In the genomic region with DNA sequence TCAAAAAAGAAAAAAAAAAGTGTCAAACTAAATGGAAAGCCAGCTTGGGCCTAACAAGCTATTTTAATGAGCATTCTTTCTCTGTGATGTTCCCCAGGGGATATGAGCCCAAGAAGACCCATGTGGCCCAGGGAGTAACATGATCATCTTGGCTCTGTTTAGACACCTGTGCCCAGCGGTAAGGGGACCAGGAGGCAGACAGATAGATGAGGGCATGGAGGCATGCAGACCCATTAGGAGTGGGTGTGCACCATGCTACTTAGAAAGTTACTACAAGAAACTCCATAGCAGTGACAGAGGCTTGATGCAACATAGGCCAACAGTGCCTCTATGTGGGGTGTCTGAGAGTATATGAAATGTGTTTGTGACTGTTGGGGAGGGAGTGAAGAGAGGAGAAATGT, we compare ENCODE assay signal across 9 cellular contexts. TPM values are rescaled to one million over a fixed set of nuclear protein-coding genes. Genes with fewer than 3 reads are reported as not detected.
DNase-seq lines count a peak whose midpoint lies in the region; ATAC-seq and TF ChIP-seq lines count a peak whose summit lies in the region.
"Had no signal": no experiment of that assay in that cellular context is flagged by ENCODE, and none has a peak within 500 bp of the region (broad histone marks: within the 10 kb centered on the region; RNA-seq: fewer than 3 reads in every experiment).

No MANE protein-coding gene starts in this region.

- no peak for ATAC-seq in activated T-helper 17 cell treated with anti-CD3 and anti-CD28 coated beads, Interleukin-2, amount 50 U/mL, for 72 hours (replicated peaks)
- ATAC-seq in GM21515 (IDR thresholded peaks at IDR 0.05; ENCODE audit: unreplicated experiment), result no peak

- POLR2A ChIA-PET in activated CD4-positive, alpha-beta T cell treated with anti-CD3 and anti-CD28 coated beads, Interleukin-2, amount 10 ng/mL, durations not matched to agents 7 days and 5 days (lab: Charles Lee), result no interaction called here

- H3K4me1 ChIP-seq in prostate gland (replicated peaks), result no peaks in the 10 kb centered on the region

- peak overlapping the region in 1 of 2 donors; percentile 51 for H3K27ac ChIP-seq in prostate gland
- H3K27ac ChIP-seq: BLaER1 treated with 17β-estradiol and CSF1 and Interleukin-3, amounts not matched to agents 10 nM and 100 nM had no signal

- TF ChIP-seq CTCF in nephron progenitor cell (IDR thresholded peaks at IDR 0.05), result no peak
- TF ChIP-seq CTCF in prostate gland (IDR thresholded peaks at IDR 0.05), result peak in 2 of 4 experiments; percentile 11 to 25

- H3K4me3 Mint-ChIP-seq in activated CD4-positive, alpha-beta T cell treated with anti-CD3 and anti-CD28 coated beads, Interleukin-2, amount 10 ng/mL, durations not matched to agents 7 days and 5 days, result no peak overlapping the region
- peak overlapping the region; percentile 47 for H3K4me3 Mint-ChIP-seq in activated T-helper 17 cell treated with anti-CD3 and anti-CD28 coated beads, Interleukin-2, amount 50 U/mL, for 72 hours
- no peak overlapping the region for H3K4me3 Mint-ChIP-seq in nephron progenitor cell

- no peaks in the 10 kb centered on the region for H3K27me3 ChIP-seq in prostate gland (replicated peaks; ENCODE audit: insufficient read depth)
- H3K27me3 ChIP-seq: BLaER1 treated with 17β-estradiol and CSF1 and Interleukin-3, amounts not matched to agents 10 nM and 100 nM had no signal

- CTCF ChIA-PET in activated CD4-positive, alpha-beta T cell treated with anti-CD3 and anti-CD28 coated beads, Interleukin-2, amount 10 ng/mL, durations not matched to agents 7 days and 5 days (lab: Charles Lee), result interaction anchor here (0.6 to 0.8 kb wide), 3 partner anchors 21 to 233 kb away, joined by 3 to 4 read pairs (median 3); no protein-coding TSS in a partner anchor

- intact Hi-C loops in prostate gland (cut with DNase I), result no loop called here

- no peak overlapping the region for H3K27ac Mint-ChIP-seq in activated CD4-positive, alpha-beta T cell treated with anti-CD3 and anti-CD28 coated beads, Interleukin-2, amount 10 ng/mL, durations not matched to agents 7 days and 5 days
- H3K27ac Mint-ChIP-seq in activated T-helper 17 cell treated with anti-CD3 and anti-CD28 coated beads, Interleukin-2, amount 50 U/mL, for 72 hours, result peak overlapping the region; percentile 80
- H3K27ac Mint-ChIP-seq in nephron progenitor cell, result peak overlapping the region; percentile 43

- 37% methylated on average over 1 of the region's 1 CpG for WGBS in prostate gland

- no peak overlapping the region for H3K4me3 ChIP-seq in prostate gland
- H3K4me3 ChIP-seq: BLaER1 treated with 17β-estradiol and CSF1 and Interleukin-3, amounts not matched to agents 10 nM and 100 nM had no signal

- H3K9me3 Mint-ChIP-seq in activated CD4-positive, alpha-beta T cell treated with anti-CD3 and anti-CD28 coated beads, Interleukin-2, amount 10 ng/mL, durations not matched to agents 7 days and 5 days, result no peaks in the 10 kb centered on the region
- H3K9me3 Mint-ChIP-seq in activated T-helper 17 cell treated with anti-CD3 and anti-CD28 coated beads, Interleukin-2, amount 50 U/mL, for 72 hours, result no peaks in the 10 kb centered on the region
- H3K9me3 Mint-ChIP-seq in nephron progenitor cell, result peaks cover 4% of the 10 kb centered on the region

- H3K27me3 Mint-ChIP-seq in activated CD4-positive, alpha-beta T cell treated with anti-CD3 and anti-CD28 coated beads, Interleukin-2, amount 10 ng/mL, durations not matched to agents 7 days and 5 days, result no peaks in the 10 kb centered on the region
- no peaks in the 10 kb centered on the region for H3K27me3 Mint-ChIP-seq in activated T-helper 17 cell treated with anti-CD3 and anti-CD28 coated beads, Interleukin-2, amount 50 U/mL, for 72 hours
- peaks cover 3% of the 10 kb centered on the region for H3K27me3 Mint-ChIP-seq in nephron progenitor cell (ENCODE audit: low read depth, poor library complexity)

- no peaks in the 10 kb centered on the region for H3K36me3 ChIP-seq in prostate gland
- H3K36me3 ChIP-seq: BLaER1 treated with 17β-estradiol and CSF1 and Interleukin-3, amounts not matched to agents 10 nM and 100 nM had no signal

- H3K9me3 ChIP-seq in prostate gland, result no peaks in the 10 kb centered on the region
- H3K9me3 ChIP-seq: BLaER1 treated with 17β-estradiol and CSF1 and Interleukin-3, amounts not matched to agents 10 nM and 100 nM had no signal

- TF ChIP-seq POLR2A in prostate gland (IDR thresholded peaks at IDR 0.05), result no peak

- H3K36me3 Mint-ChIP-seq in activated CD4-positive, alpha-beta T cell treated with anti-CD3 and anti-CD28 coated beads, Interleukin-2, amount 10 ng/mL, durations not matched to agents 7 days and 5 days (ENCODE audit: low read depth), result peaks cover 12% of the 10 kb centered on the region
- H3K36me3 Mint-ChIP-seq in activated T-helper 17 cell treated with anti-CD3 and anti-CD28 coated beads, Interleukin-2, amount 50 U/mL, for 72 hours (ENCODE audit: low read depth), result peaks cover 15% of the 10 kb centered on the region
- peaks cover 3% of the 10 kb centered on the region for H3K36me3 Mint-ChIP-seq in nephron progenitor cell (ENCODE audit: low read depth)

- peak; percentile 16 for DNase-seq in activated CD4-positive, alpha-beta T cell treated with anti-CD3 and anti-CD28 coated beads, Interleukin-2, amount 10 ng/mL, durations not matched to agents 7 days and 5 days
- DNase-seq in activated CD4-positive, alpha-beta T cell treated with anti-CD3 and anti-CD28 coated beads, Interleukin-2, amount 50 U/mL, for 1 hour, result no peak
- DNase-seq in HuH-7 (ENCODE audit: low spot score) (peak; percentile 23), nephron progenitor cell (no peak), prostate gland (ENCODE audit: low spot score) (no peak), SIG-M5 (lab: John Stamatoyannopoulos, UW) (no peak)

- peaks cover 42% of the 10 kb centered on the region for H3K4me1 Mint-ChIP-seq in activated CD4-positive, alpha-beta T cell treated with anti-CD3 and anti-CD28 coated beads, Interleukin-2, amount 10 ng/mL, durations not matched to agents 7 days and 5 days
- peaks cover 22% of the 10 kb centered on the region for H3K4me1 Mint-ChIP-seq in activated T-helper 17 cell treated with anti-CD3 and anti-CD28 coated beads, Interleukin-2, amount 50 U/mL, for 72 hours
- peaks cover 56% of the 10 kb centered on the region for H3K4me1 Mint-ChIP-seq in nephron progenitor cell

RNA-seq across cellular contexts. Expression of a gene that starts 3.1 kb away (rescaled TPM):
- 10 to 100 TPM; 18.2 to 21.2 TPM for total RNA-seq in activated CD4-positive, alpha-beta T cell treated with anti-CD3 and anti-CD28 coated beads, Interleukin-2, amount 10 ng/mL, durations not matched to agents 7 days and 5 days
- total RNA-seq in activated T-helper 17 cell treated with anti-CD3 and anti-CD28 coated beads, Interleukin-2, amount 50 U/mL, for 72 hours, result 10 to 100 TPM; 19.5 to 25.2 TPM
- total RNA-seq in prostate gland, result 10 to 100 TPM; 48.1 to 59.8 TPM

RNA-seq across cellular contexts. Expression of a gene that starts 45.9 kb away (rescaled TPM):
- 10 to 100 TPM; 33.6 to 35.9 TPM for total RNA-seq in activated CD4-positive, alpha-beta T cell treated with anti-CD3 and anti-CD28 coated beads, Interleukin-2, amount 10 ng/mL, durations not matched to agents 7 days and 5 days
- 100 to 1,000 TPM in 1 of 2 donors, 10 to 100 TPM in 1; 68.8 to 125 TPM for total RNA-seq in activated T-helper 17 cell treated with anti-CD3 and anti-CD28 coated beads, Interleukin-2, amount 50 U/mL, for 72 hours
- total RNA-seq in prostate gland, result 10 to 100 TPM; 60.8 to 87.0 TPM

Comparison
In these comparisons a context has a peak if more than half of its experiments do, and no peak if none do; other contexts are left out.
1. DNase-seq: peak in activated CD4-positive, alpha-beta T cell treated with anti-CD3 and anti-CD28 coated beads, Interleukin-2, amount 10 ng/mL, durations not matched to agents 7 days and 5 days (single experiment) and HuH-7 (single experiment); none in activated CD4-positive, alpha-beta T cell treated with anti-CD3 and anti-CD28 coated beads, Interleukin-2, amount 50 U/mL, for 1 hour (single experiment), nephron progenitor cell (single experiment), prostate gland (single experiment) and SIG-M5 (single experiment).